ENCODE assay signal across 31 cellular contexts in the genomic region with DNA sequence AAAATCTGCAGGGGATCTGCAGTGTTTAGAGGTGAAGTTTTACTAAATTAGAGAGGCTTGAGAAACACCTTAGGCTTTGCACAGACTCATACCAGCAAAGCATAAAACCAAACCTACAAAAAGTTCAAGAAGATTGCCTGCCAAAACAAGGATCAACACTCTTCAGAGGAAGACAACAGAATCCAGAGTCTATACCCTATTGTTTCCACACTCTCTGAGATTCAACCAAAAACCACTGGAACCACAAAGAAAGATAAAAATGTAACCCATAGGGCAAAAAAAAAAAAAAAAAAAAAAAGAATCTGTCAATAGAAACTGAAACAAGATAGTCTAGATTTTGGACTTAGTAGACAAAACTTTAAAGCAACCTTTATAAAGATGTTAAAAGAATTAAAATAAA.
"Had no signal": no experiment of that assay in that cellular context is flagged by ENCODE, and none has a peak within 500 bp of the region (broad histone marks: within the 10 kb centered on the region; RNA-seq: fewer than 3 reads in every experiment).

No MANE protein-coding gene starts in this region.

- H3K9me3 ChIP-seq: Peyer's patch had no signal

- H3K27me3 ChIP-seq: MG63, Peyer's patch, SJSA1 had no signal

- H3K27ac ChIP-seq: Peyer's patch, SJSA1 had no signal

- H3K4me1 ChIP-seq: Peyer's patch had no signal

- H3K36me3 ChIP-seq: MG63, Peyer's patch, SJSA1 had no signal

- DNase-seq: Kasumi-1; MG63; MV-4-11; NCI-H1092; NCI-H1105; NCI-H1417 treated with DMSO at 0.1 percent for 48 hours; NCI-H1436 treated with DMSO at 0.1 percent for 48 hours; NCI-H1694 treated with DMSO at 0.1 percent for 48 hours; NCI-H187 treated with DMSO at 0.1 percent for 48 hours; NCI-H2029; NCI-H2081; NCI-H2171 treated with DMSO at 0.1 percent for 48 hours; NCI-H2227 treated with DMSO at 0.1 percent for 48 hours; NCI-H345; NCI-H446; NCI-H510A treated with DMSO at 0.1 percent for 48 hours; NCI-H526; NCI-H69; NCI-H748 treated with DMSO at 0.1 percent for 48 hours; NCI-H82; NK-92 treated with Interleukin-12 subunit alpha and Interleukin-12 subunit beta, amount 100 ng/mL, for 24 hours; OCI-M1; PC-3; Peyer's patch; Right ventricle myocardium superior; RPMI8226; SHP77 treated with DMSO at 0.1 percent for 48 hours; SK-N-SH; SW 1271; T-helper 1 cell had no signal

- ATAC-seq: PC-3 had no signal

- H3K9me2 ChIP-seq: SK-N-SH had no signal

- H3K4me2 ChIP-seq: SK-N-SH had no signal

- H3K9ac ChIP-seq: SK-N-SH had no signal

- H3K4me3 ChIP-seq: MG63, Peyer's patch, SJSA1 had no signal
